Comparison of ENCODE assay signal across 19 cellular contexts in genomic region chr4:52755409-52755808, GRCh38. TPM values are rescaled to one million over a fixed set of nuclear protein-coding genes. Genes with fewer than 3 reads are reported as not detected.
A peak's percentile ranks its signal among the peaks of the same experiment; 100 is the strongest.
DNase-seq lines count a peak whose midpoint lies in the region; TF ChIP-seq lines count a peak whose summit lies in the region.
"Had no signal": no experiment of that assay in that cellular context is flagged by ENCODE, and none has a peak within 500 bp of the region (broad histone marks: within the 10 kb centered on the region; RNA-seq: fewer than 3 reads in every experiment).

No MANE protein-coding gene starts in this region.

- H3K36me3 ChIP-seq in left ventricle myocardium inferior: no peaks in the 10 kb centered on the region
- H3K36me3 ChIP-seq in right atrium auricular region: no peaks in the 10 kb centered on the region
- H3K36me3 ChIP-seq in Karpas-422 (ENCODE audit: insufficient read depth, low read length): no peaks in the 10 kb centered on the region
- H3K36me3 ChIP-seq: BE2C; BLaER1 treated with 17β-estradiol and CSF1 and Interleukin-3, amounts not matched to agents 10 nM and 100 nM; HAP-1 had no signal

- H3K27ac ChIP-seq in left ventricle myocardium inferior (replicated peaks): peak overlapping the region; percentile 50
- H3K27ac ChIP-seq in right atrium auricular region: no peak overlapping the region
- no peak overlapping the region for H3K27ac ChIP-seq in Karpas-422 (ENCODE audit: low read length)
- H3K27ac ChIP-seq: 22Rv1; BLaER1 treated with 17β-estradiol and CSF1 and Interleukin-3, amounts not matched to agents 10 nM and 100 nM had no signal

- no peak overlapping the region for H2AFZ ChIP-seq in Karpas-422 (ENCODE audit: low read length)

- peaks cover 25% of the 10 kb centered on the region for H3K27me3 ChIP-seq in left ventricle myocardium inferior (ENCODE audit: low read depth)
- H3K27me3 ChIP-seq in right atrium auricular region: no peaks in the 10 kb centered on the region
- no peaks in the 10 kb centered on the region for H3K27me3 ChIP-seq in Karpas-422 (ENCODE audit: low read length)
- H3K27me3 ChIP-seq: BLaER1 treated with 17β-estradiol and CSF1 and Interleukin-3, amounts not matched to agents 10 nM and 100 nM had no signal

- H4K20me1 ChIP-seq in Karpas-422 (ENCODE audit: insufficient read depth, low read depth, low read length): no peaks in the 10 kb centered on the region
- H4K20me1 ChIP-seq: BLaER1 treated with 17β-estradiol and CSF1 and Interleukin-3, amounts not matched to agents 10 nM and 100 nM had no signal

- no peaks in the 10 kb centered on the region for H3K79me2 ChIP-seq in Karpas-422 (ENCODE audit: low read length)

- H3K4me1 ChIP-seq in left ventricle myocardium inferior (peaks cover 19% of the 10 kb centered on the region), right atrium auricular region (peaks cover 0 to 14% of the 10 kb centered on the region in 2 donors), Karpas-422 (ENCODE audit: low read length) (peaks cover 14% of the 10 kb centered on the region)
- H3K4me1 ChIP-seq: BE2C, HAP-1 had no signal

- H3K9ac ChIP-seq in Karpas-422 (ENCODE audit: low read length): no peak overlapping the region
- H3K9ac ChIP-seq: BLaER1 treated with 17β-estradiol and CSF1 and Interleukin-3, amounts not matched to agents 10 nM and 100 nM had no signal

- DNase-seq in NCI-H1694 treated with DMSO at 0.1 percent for 48 hours (lab: John Stamatoyannopoulos, UW) (peak; percentile 12), NCI-H1694 (lab: John Stamatoyannopoulos, UW) (no peak), left ventricle myocardium inferior (no peak), right atrium auricular region (ENCODE audit: low spot score) (no peak), Karpas-422 (peak; percentile 47), middle frontal gyrus (ENCODE audit: extremely low spot score, low spot score) (peak; percentile 6)
- DNase-seq in stimulated activated CD4-positive, alpha-beta T cell treated with anti-CD3 and anti-CD28 coated beads, Interleukin-2, amount 100 ng/mL, for 48 hours: no peak
- DNase-seq in activated naive CD4-positive, alpha-beta T cell treated with Interleukin-2 at 50 U/mL for 16 hours: no peak
- DNase-seq: BE2C; Calu3; CD4-positive, alpha-beta T cell; COR-L47; DMS53; DMS79 treated with DMSO at 0.1 percent for 48 hours; GOT3; HFFc6 had no signal

- no peak for TF ChIP-seq CTCF in left ventricle myocardium inferior (IDR thresholded peaks at IDR 0.05; ENCODE audit: borderline replicate concordance)
- no peak for TF ChIP-seq CTCF in right atrium auricular region (IDR thresholded peaks at IDR 0.05)

- H3K4me3 ChIP-seq in left ventricle myocardium inferior: no peak overlapping the region
- H3K4me3 ChIP-seq in right atrium auricular region: no peak overlapping the region
- H3K4me3 ChIP-seq in Karpas-422 (ENCODE audit: low read length): no peak overlapping the region
- H3K4me3 ChIP-seq: BLaER1 treated with 17β-estradiol and CSF1 and Interleukin-3, amounts not matched to agents 10 nM and 100 nM; HAP-1 had no signal

- intact Hi-C loops in left ventricle myocardium inferior (cut with micrococcal nuclease): no loop called here

- H3K9me3 ChIP-seq in left ventricle myocardium inferior (replicated peaks): no peaks in the 10 kb centered on the region
- H3K9me3 ChIP-seq in right atrium auricular region: no peaks in the 10 kb centered on the region
- no peaks in the 10 kb centered on the region for H3K9me3 ChIP-seq in Karpas-422 (ENCODE audit: low read length)
- H3K9me3 ChIP-seq: BE2C, HAP-1 had no signal

- peak overlapping the region; percentile 44 for H3K4me2 ChIP-seq in Karpas-422 (ENCODE audit: low read depth, low read length, poor library complexity, severe bottlenecking)

- no peaks in the 10 kb centered on the region for H3K9me2 ChIP-seq in Karpas-422 (replicated peaks; ENCODE audit: insufficient read depth, low read length)

RNA-seq across cellular contexts. Expression of gene ERVMER34-1, which starts 4.2 kb away (rescaled TPM):
- 3.9 TPM for total RNA-seq in left ventricle myocardium inferior
- total RNA-seq in right atrium auricular region: 1 to 10 TPM; 2.6 to 3.9 TPM
- not detected in 2 replicates for total RNA-seq in Karpas-422 (2014; rRNA removed; shearing (Covaris generic); ENCODE audit: low replicate concordance)
- total RNA-seq: CD4-positive, alpha-beta T cell; HFFc6 had no signal

Comparison
In these comparisons a context has a peak if more than half of its experiments do, and no peak if none do; other contexts are left out.
1. DNase-seq: peak in NCI-H1694 treated with DMSO at 0.1 percent for 48 hours (single experiment), Karpas-422 (single experiment) and middle frontal gyrus (single experiment); none in NCI-H1694 (single experiment), left ventricle myocardium inferior (single experiment), right atrium auricular region (single experiment), stimulated activated CD4-positive, alpha-beta T cell treated with anti-CD3 and anti-CD28 coated beads, Interleukin-2, amount 100 ng/mL, for 48 hours (0 of 2) and activated naive CD4-positive, alpha-beta T cell treated with Interleukin-2 at 50 U/mL for 16 hours (single experiment).